ENCODE assay signal across 1 cellular context in the genomic region with DNA sequence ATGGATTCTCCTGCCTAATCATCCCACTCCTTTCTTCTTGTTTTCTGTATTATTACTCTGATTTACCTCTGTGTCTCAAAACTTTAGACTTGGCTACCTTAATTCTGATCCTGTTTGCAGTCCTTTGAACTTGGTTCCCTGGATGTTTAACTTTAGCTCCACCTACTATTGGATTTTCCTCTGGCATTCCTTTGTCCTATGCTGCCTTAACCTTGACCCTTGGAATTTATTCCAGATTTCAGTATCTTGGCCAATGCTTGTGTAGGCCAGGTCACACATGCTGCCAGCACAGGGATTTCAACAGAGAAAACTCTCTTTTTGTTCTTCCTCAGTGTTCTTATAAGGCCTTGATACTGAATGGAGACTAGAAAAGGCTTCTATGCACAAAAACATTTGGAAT.
A peak's percentile ranks its signal among the peaks of the same experiment; 100 is the strongest.
TF ChIP-seq lines count a peak whose summit lies in the region.

No MANE protein-coding gene starts in this region.

TF ChIP-seq in HepG2, 621 proteins besides CTCF, POLR2A, EP300 and RAD21 (continued from another document and continues in another):
- TF ChIP-seq SOX5 (CRISPR knock-in tag; IDR thresholded peaks at IDR 0.05; ENCODE audit: borderline replicate concordance) (peak; percentile 89), ZBTB39 (CRISPR knock-in tag; IDR thresholded peaks at IDR 0.05) (no peak), ZHX1 (CRISPR knock-in tag; IDR thresholded peaks at IDR 0.05; ENCODE audit: low read depth) (no peak), ZKSCAN1 (IDR thresholded peaks at IDR 0.05; ENCODE audit: low read length) (no peak), LRRFIP1 (CRISPR knock-in tag; conservative IDR thresholded peaks at IDR 0.05) (no peak), ZNF234 (CRISPR knock-in tag; conservative IDR thresholded peaks at IDR 0.05) (no peak), MAZ (IDR thresholded peaks at IDR 0.05; ENCODE audit: borderline replicate concordance, low read depth, low read length) (no peak), MAZ (CRISPR knock-in tag; IDR thresholded peaks at IDR 0.05; ENCODE audit: low read depth) (no peak), POLR2AphosphoS5 (IDR thresholded peaks at IDR 0.05; ENCODE audit: low read depth, low read length) (no peak), BHLHE40 (IDR thresholded peaks at IDR 0.05; ENCODE audit: low read length) (no peak), TCF7 (IDR thresholded peaks at IDR 0.05; ENCODE audit: low read depth) (0 out of 2 replicates have a peak, but pooled peaks have one; percentile 30), IRF1 (CRISPR knock-in tag; IDR thresholded peaks at IDR 0.05; ENCODE audit: low read depth) (no peak), ZNF333 (CRISPR knock-in tag; IDR thresholded peaks at IDR 0.05; ENCODE audit: borderline replicate concordance) (no peak), ZNF749 (CRISPR knock-in tag; IDR thresholded peaks at IDR 0.05; ENCODE audit: borderline replicate concordance) (no peak), SMYD3 (CRISPR knock-in tag; IDR thresholded peaks at IDR 0.05) (no peak), MTERF4 (CRISPR knock-in tag; IDR thresholded peaks at IDR 0.05) (no peak)
- TF ChIP-seq, protein P1, sequence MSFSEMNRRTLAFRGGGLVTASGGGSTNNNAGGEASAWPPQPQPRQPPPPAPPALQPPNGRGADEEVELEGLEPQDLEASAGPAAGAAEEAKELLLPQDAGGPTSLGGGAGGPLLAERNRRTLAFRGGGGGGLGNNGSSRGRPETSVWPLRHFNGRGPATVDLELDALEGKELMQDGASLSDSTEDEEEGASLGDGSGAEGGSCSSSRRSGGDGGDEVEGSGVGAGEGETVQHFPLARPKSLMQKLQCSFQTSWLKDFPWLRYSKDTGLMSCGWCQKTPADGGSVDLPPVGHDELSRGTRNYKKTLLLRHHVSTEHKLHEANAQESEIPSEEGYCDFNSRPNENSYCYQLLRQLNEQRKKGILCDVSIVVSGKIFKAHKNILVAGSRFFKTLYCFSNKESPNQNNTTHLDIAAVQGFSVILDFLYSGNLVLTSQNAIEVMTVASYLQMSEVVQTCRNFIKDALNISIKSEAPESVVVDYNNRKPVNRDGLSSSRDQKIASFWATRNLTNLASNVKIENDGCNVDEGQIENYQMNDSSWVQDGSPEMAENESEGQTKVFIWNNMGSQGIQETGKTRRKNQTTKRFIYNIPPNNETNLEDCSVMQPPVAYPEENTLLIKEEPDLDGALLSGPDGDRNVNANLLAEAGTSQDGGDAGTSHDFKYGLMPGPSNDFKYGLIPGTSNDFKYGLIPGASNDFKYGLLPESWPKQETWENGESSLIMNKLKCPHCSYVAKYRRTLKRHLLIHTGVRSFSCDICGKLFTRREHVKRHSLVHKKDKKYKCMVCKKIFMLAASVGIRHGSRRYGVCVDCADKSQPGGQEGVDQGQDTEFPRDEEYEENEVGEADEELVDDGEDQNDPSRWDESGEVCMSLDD (CRISPR knock-in tag; IDR thresholded peaks at IDR 0.05; ENCODE audit: borderline replicate concordance): no peak
- TF ChIP-seq, protein P2, sequence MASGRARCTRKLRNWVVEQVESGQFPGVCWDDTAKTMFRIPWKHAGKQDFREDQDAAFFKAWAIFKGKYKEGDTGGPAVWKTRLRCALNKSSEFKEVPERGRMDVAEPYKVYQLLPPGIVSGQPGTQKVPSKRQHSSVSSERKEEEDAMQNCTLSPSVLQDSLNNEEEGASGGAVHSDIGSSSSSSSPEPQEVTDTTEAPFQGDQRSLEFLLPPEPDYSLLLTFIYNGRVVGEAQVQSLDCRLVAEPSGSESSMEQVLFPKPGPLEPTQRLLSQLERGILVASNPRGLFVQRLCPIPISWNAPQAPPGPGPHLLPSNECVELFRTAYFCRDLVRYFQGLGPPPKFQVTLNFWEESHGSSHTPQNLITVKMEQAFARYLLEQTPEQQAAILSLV (CRISPR knock-in tag; IDR thresholded peaks at IDR 0.05; ENCODE audit: borderline replicate concordance): no peak
- TF ChIP-seq, protein P3, sequence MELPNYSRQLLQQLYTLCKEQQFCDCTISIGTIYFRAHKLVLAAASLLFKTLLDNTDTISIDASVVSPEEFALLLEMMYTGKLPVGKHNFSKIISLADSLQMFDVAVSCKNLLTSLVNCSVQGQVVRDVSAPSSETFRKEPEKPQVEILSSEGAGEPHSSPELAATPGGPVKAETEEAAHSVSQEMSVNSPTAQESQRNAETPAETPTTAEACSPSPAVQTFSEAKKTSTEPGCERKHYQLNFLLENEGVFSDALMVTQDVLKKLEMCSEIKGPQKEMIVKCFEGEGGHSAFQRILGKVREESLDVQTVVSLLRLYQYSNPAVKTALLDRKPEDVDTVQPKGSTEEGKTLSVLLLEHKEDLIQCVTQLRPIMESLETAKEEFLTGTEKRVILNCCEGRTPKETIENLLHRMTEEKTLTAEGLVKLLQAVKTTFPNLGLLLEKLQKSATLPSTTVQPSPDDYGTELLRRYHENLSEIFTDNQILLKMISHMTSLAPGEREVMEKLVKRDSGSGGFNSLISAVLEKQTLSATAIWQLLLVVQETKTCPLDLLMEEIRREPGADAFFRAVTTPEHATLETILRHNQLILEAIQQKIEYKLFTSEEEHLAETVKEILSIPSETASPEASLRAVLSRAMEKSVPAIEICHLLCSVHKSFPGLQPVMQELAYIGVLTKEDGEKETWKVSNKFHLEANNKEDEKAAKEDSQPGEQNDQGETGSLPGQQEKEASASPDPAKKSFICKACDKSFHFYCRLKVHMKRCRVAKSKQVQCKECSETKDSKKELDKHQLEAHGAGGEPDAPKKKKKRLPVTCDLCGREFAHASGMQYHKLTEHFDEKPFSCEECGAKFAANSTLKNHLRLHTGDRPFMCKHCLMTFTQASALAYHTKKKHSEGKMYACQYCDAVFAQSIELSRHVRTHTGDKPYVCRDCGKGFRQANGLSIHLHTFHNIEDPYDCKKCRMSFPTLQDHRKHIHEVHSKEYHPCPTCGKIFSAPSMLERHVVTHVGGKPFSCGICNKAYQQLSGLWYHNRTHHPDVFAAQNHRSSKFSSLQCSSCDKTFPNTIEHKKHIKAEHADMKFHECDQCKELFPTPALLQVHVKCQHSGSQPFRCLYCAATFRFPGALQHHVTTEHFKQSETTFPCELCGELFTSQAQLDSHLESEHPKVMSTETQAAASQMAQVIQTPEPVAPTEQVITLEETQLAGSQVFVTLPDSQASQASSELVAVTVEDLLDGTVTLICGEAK (IDR thresholded peaks at IDR 0.05): no peak
- TF ChIP-seq, protein P3 (CRISPR knock-in tag; IDR thresholded peaks at IDR 0.05): no peak
- TF ChIP-seq, protein P4, sequence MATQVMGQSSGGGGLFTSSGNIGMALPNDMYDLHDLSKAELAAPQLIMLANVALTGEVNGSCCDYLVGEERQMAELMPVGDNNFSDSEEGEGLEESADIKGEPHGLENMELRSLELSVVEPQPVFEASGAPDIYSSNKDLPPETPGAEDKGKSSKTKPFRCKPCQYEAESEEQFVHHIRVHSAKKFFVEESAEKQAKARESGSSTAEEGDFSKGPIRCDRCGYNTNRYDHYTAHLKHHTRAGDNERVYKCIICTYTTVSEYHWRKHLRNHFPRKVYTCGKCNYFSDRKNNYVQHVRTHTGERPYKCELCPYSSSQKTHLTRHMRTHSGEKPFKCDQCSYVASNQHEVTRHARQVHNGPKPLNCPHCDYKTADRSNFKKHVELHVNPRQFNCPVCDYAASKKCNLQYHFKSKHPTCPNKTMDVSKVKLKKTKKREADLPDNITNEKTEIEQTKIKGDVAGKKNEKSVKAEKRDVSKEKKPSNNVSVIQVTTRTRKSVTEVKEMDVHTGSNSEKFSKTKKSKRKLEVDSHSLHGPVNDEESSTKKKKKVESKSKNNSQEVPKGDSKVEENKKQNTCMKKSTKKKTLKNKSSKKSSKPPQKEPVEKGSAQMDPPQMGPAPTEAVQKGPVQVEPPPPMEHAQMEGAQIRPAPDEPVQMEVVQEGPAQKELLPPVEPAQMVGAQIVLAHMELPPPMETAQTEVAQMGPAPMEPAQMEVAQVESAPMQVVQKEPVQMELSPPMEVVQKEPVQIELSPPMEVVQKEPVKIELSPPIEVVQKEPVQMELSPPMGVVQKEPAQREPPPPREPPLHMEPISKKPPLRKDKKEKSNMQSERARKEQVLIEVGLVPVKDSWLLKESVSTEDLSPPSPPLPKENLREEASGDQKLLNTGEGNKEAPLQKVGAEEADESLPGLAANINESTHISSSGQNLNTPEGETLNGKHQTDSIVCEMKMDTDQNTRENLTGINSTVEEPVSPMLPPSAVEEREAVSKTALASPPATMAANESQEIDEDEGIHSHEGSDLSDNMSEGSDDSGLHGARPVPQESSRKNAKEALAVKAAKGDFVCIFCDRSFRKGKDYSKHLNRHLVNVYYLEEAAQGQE (IDR thresholded peaks at IDR 0.05; ENCODE audit: borderline replicate concordance in 1 of 2, low read depth in 1 of 2, low read length in 2 of 2): no peak; a peak in 1 of 4 replicates
